9 cellular contexts compared by ENCODE assay signal in genomic region chr1:151888972-151889570, GRCh38. TPM values are rescaled to one million over a fixed set of nuclear protein-coding genes. Genes with fewer than 3 reads are reported as not detected.
DNase-seq lines count a peak whose midpoint lies in the region; TF ChIP-seq lines count a peak whose summit lies in the region.
"Had no signal": no experiment of that assay in that cellular context is flagged by ENCODE, and none has a peak within 500 bp of the region (broad histone marks: within the 10 kb centered on the region; RNA-seq: fewer than 3 reads in every experiment).

No MANE protein-coding gene starts in this region.

- H3K36me3 Mint-ChIP-seq in neural crest cell (ENCODE audit: low read depth): peaks cover 32% of the 10 kb centered on the region

- DNase-seq in NCI-H82 (lab: John Stamatoyannopoulos, UW): peak; percentile 53
- DNase-seq in NCI-H82 treated with DMSO at 0.1 percent for 48 hours (lab: John Stamatoyannopoulos, UW; ENCODE audit: unreplicated experiment): no peak
- no peak for DNase-seq in LNCaP clone FGC (ENCODE audit: low read depth)
- DNase-seq in brain microvascular endothelial cell: no peak
- DNase-seq in neural crest cell (ENCODE audit: low read depth, low spot score): no peak
- no peak for DNase-seq in iPS-NIHi7 (ENCODE audit: extremely low spot score)
- no peak for DNase-seq in activated CD8-positive, alpha-beta memory T cell treated with anti-CD3 and anti-CD28 coated beads for 24 hours
- DNase-seq in coronary artery (ENCODE audit: low spot score): no peak

- no peak overlapping the region for H3K4me3 Mint-ChIP-seq in neural crest cell
- H3K4me3 Mint-ChIP-seq: IgD-negative memory B cell had no signal

- H3K9me3 Mint-ChIP-seq in neural crest cell: no peaks in the 10 kb centered on the region
- H3K9me3 Mint-ChIP-seq: IgD-negative memory B cell had no signal

- no peaks in the 10 kb centered on the region for H3K36me3 ChIP-seq in brain microvascular endothelial cell (replicated peaks)

- peak; percentile 42 for TF ChIP-seq CTCF in LNCaP clone FGC (IDR thresholded peaks at IDR 0.05; ENCODE audit: control insufficient read depth, extremely low read depth, insufficient read depth)
- TF ChIP-seq CTCF in brain microvascular endothelial cell (IDR thresholded peaks at IDR 0.05; ENCODE audit: low read depth, low read length, missing control alignments): peak; percentile 37
- TF ChIP-seq CTCF in neural crest cell (conservative IDR thresholded peaks at IDR 0.05): peak; percentile 67
- no peak for TF ChIP-seq CTCF in coronary artery (IDR thresholded peaks at IDR 0.05)

- H3K27ac ChIP-seq in brain microvascular endothelial cell: no peak overlapping the region
- no peak overlapping the region for H3K27ac ChIP-seq in coronary artery

- H3K27me3 Mint-ChIP-seq in neural crest cell (ENCODE audit: low read depth): no peaks in the 10 kb centered on the region
- H3K27me3 Mint-ChIP-seq: IgD-negative memory B cell had no signal

- no peaks in the 10 kb centered on the region for H3K27me3 ChIP-seq in brain microvascular endothelial cell (replicated peaks)

- H3K4me3 ChIP-seq in LNCaP clone FGC (ENCODE audit: low read depth, low read length) (no peak overlapping the region), brain microvascular endothelial cell (ENCODE audit: low read depth, low read length) (no peak overlapping the region), coronary artery (no peak overlapping the region)

- in situ Hi-C loops in brain microvascular endothelial cell (cut with HindIII; ENCODE audit: low pct_ligation_motif_present, low sequenced_read_pairs): no loop called here

- H3K27ac Mint-ChIP-seq in neural crest cell (ENCODE audit: unreplicated experiment): no peak overlapping the region
- H3K27ac Mint-ChIP-seq: IgD-negative memory B cell had no signal

- no peaks in the 10 kb centered on the region for H3K4me1 Mint-ChIP-seq in neural crest cell

RNA-seq across cellular contexts. Expression of gene THEM4, which starts 20.2 kb away (rescaled TPM):
- 21.6 and 23.8 TPM in 2 replicates for total RNA-seq in neural crest cell

RNA-seq across cellular contexts. Expression of gene THEM5, which starts 35.6 kb away (rescaled TPM):
- not detected in 2 replicates for total RNA-seq in neural crest cell

RNA-seq across cellular contexts. Expression of gene C2CD4D, which starts 49.5 kb away (rescaled TPM):
- 0.39 and 0.40 TPM in 2 replicates for total RNA-seq in neural crest cell

RNA-seq across cellular contexts. Expression of gene RORC, which starts 57.5 kb away (rescaled TPM):
- 0.12 TPM in 1 of 2 replicates, not detected in the other for total RNA-seq in neural crest cell
